Comparison of ENCODE assay signal across 9 cellular contexts in the genomic region with DNA sequence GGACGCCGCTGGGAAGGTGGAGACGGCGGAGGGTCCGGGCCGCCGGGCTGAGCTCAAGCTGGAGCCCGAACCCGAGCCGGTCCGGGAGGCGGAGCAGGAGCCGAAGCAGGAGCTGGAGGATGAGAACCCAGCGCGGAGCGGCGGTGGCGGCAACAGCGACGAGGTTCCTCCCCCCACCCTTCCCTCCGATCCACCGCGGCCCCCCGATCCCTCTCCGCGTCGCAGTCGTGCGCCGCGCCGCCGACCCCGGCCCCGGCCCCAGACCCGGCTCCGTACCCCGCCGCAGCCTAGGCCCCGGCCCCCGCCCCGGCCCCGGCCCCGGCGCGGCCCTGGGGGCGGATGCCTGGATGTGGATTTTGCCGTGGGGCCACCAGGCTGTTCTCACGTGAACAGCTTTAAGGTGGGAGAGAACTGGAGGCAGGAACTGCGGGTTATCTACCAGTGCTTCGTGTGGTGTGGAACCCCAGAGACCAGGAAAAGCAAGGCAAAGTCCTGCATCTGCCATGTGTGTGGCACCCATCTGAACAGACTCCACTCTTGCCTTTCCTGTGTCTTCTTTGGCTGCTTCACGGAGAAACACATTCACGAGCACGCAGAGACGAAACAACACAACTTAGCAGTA. TPM values are rescaled to one million over a fixed set of nuclear protein-coding genes. Genes with fewer than 3 reads are reported as not detected.
A peak's percentile ranks its signal among the peaks of the same experiment; 100 is the strongest.
DNase-seq lines count a peak whose midpoint lies in the region; ATAC-seq lines count a peak whose summit lies in the region.
"Had no signal": no experiment of that assay in that cellular context is flagged by ENCODE, and none has a peak within 500 bp of the region (broad histone marks: within the 10 kb centered on the region; RNA-seq: fewer than 3 reads in every experiment).

No MANE protein-coding gene starts in this region.

- H3K27ac ChIP-seq in iPS-18a (ENCODE audit: low read length), result no peak overlapping the region

- H3K27me3 ChIP-seq in adipocyte (replicated peaks; ENCODE audit: control insufficient read depth, insufficient read depth, low read length) (peaks cover 4% of the 10 kb centered on the region), iPS-18a (ENCODE audit: control insufficient read depth, insufficient read depth, low read length) (no peaks in the 10 kb centered on the region)

- H3K9me3 ChIP-seq in adipocyte (ENCODE audit: control insufficient read depth, low read length) (peaks cover 7% of the 10 kb centered on the region), iPS-18a (ENCODE audit: control insufficient read depth, low read depth, low read length) (peaks cover 7% of the 10 kb centered on the region)

- H3K9ac ChIP-seq in adipocyte (ENCODE audit: low read length) (peak overlapping the region; percentile 84), iPS-18a (ENCODE audit: low read length) (no peak overlapping the region)

- DNase-seq in adipocyte (ENCODE audit: low read depth) (peak; percentile 14), mesenteric fat pad (ENCODE audit: low spot score) (no peak), NOMO-1 treated with DMSO at 0.1 percent for 48 hours (lab: John Stamatoyannopoulos, UW; ENCODE audit: unreplicated experiment) (no peak)
- peak; percentile 23 for DNase-seq in stimulated activated CD8-positive, alpha-beta memory T cell treated with anti-CD3 and anti-CD28 coated beads, Interleukin-4, amount 100 ng/mL, for 48 hours
- no peak for DNase-seq in NK-92 treated with Interleukin-12 subunit alpha and Interleukin-12 subunit beta, amount 100 ng/mL, for 24 hours (lab: John Stamatoyannopoulos, UW)

- H3K4me1 ChIP-seq in adipocyte (ENCODE audit: control insufficient read depth, insufficient read depth, low read length), result peaks cover 2% of the 10 kb centered on the region
- no peaks in the 10 kb centered on the region for H3K4me1 ChIP-seq in iPS-18a (ENCODE audit: control insufficient read depth, low read depth, low read length)

- H3K36me3 ChIP-seq in adipocyte (ENCODE audit: control insufficient read depth, insufficient read depth, low read length, severe bottlenecking) (no peaks in the 10 kb centered on the region), iPS-18a (ENCODE audit: control insufficient read depth, low read depth, low read length) (no peaks in the 10 kb centered on the region)

- H3K4me3 ChIP-seq in adipocyte (ENCODE audit: low read length) (peak overlapping the region; percentile 80), iPS-18a (ENCODE audit: low read length) (peak overlapping the region; percentile 61)

- ATAC-seq in GM19351 (IDR thresholded peaks at IDR 0.05; ENCODE audit: unreplicated experiment) (peak; percentile 16), HG03280 (IDR thresholded peaks at IDR 0.05; ENCODE audit: unreplicated experiment) (peak; percentile 4)

RNA-seq across cellular contexts. Expression of a gene that starts 0.5 kb away (rescaled TPM):
- 1.9 TPM for total RNA-seq in mesenteric fat pad

RNA-seq across cellular contexts. Expression of a gene that starts 42.6 kb away (rescaled TPM):
- 9.5 TPM for total RNA-seq in mesenteric fat pad

RNA-seq across cellular contexts. Expression of a gene that starts 50.7 kb away (rescaled TPM):
- not detected for total RNA-seq in mesenteric fat pad
- total RNA-seq: subcutaneous adipose tissue had no signal

Comparison
In these comparisons a context has a peak if more than half of its experiments do, and no peak if none do; other contexts are left out.
1. DNase-seq: peak in adipocyte (single experiment) and stimulated activated CD8-positive, alpha-beta memory T cell treated with anti-CD3 and anti-CD28 coated beads, Interleukin-4, amount 100 ng/mL, for 48 hours (single experiment); none in mesenteric fat pad (single experiment), NOMO-1 treated with DMSO at 0.1 percent for 48 hours (single experiment) and NK-92 treated with Interleukin-12 subunit alpha and Interleukin-12 subunit beta, amount 100 ng/mL, for 24 hours (single experiment).